ENCODE assay signal across 13 cellular contexts in genomic region chr16:89297870-89298545, GRCh38.
DNase-seq lines count a peak whose midpoint lies in the region; ATAC-seq and TF ChIP-seq lines count a peak whose summit lies in the region.
"Had no signal": no experiment of that assay in that cellular context is flagged by ENCODE, and none has a peak within 500 bp of the region (broad histone marks: within the 10 kb centered on the region; RNA-seq: fewer than 3 reads in every experiment).

No MANE protein-coding gene starts in this region.

- H3K9me3 Mint-ChIP-seq in Calu3 (ENCODE audit: low read depth, unreplicated experiment) (no peaks in the 10 kb centered on the region), HFFc6 (peaks cover 4% of the 10 kb centered on the region; the same call in 1 of the 2 replicates), neural crest cell (no peaks in the 10 kb centered on the region)
- no peaks in the 10 kb centered on the region for H3K9me3 Mint-ChIP-seq in central memory CD8-positive, alpha-beta T cell
- H3K9me3 Mint-ChIP-seq: naive B cell had no signal

- TF ChIP-seq CTCF in Calu3 (IDR thresholded peaks at IDR 0.05; ENCODE audit: unreplicated experiment) (no peak), HFFc6 (IDR thresholded peaks at IDR 0.05) (no peak), neural crest cell (conservative IDR thresholded peaks at IDR 0.05) (no peak), spleen (IDR thresholded peaks at IDR 0.05 in 8 of 11, conservative IDR thresholded peaks at IDR 0.05 in 3 of 11) (no peak)

- CTCF ChIA-PET in Calu3 (lab: Charles Lee), result no interaction called here

- H3K27me3 Mint-ChIP-seq in Calu3 (ENCODE audit: unreplicated experiment), result no peaks in the 10 kb centered on the region
- peaks cover 7% of the 10 kb centered on the region for H3K27me3 Mint-ChIP-seq in HFFc6 (ENCODE audit: insufficient read depth)
- no peaks in the 10 kb centered on the region for H3K27me3 Mint-ChIP-seq in central memory CD8-positive, alpha-beta T cell
- H3K27me3 Mint-ChIP-seq in neural crest cell (ENCODE audit: low read depth), result no peaks in the 10 kb centered on the region
- H3K27me3 Mint-ChIP-seq: naive B cell had no signal

- no peak for TF ChIP-seq POLR2A in spleen (IDR thresholded peaks at IDR 0.05)

- 55 to 70% (median 61%) methylated on average over 19 of the region's 19 CpGs for WGBS in spleen, 5 donors

- H3K4me1 Mint-ChIP-seq in Calu3 (ENCODE audit: low read depth, unreplicated experiment), result peaks cover 30% of the 10 kb centered on the region
- peaks cover 40% of the 10 kb centered on the region for H3K4me1 Mint-ChIP-seq in HFFc6 (ENCODE audit: low read depth)
- peaks cover 41% of the 10 kb centered on the region for H3K4me1 Mint-ChIP-seq in central memory CD8-positive, alpha-beta T cell
- H3K4me1 Mint-ChIP-seq in neural crest cell, result peaks cover 46% of the 10 kb centered on the region

- H3K27me3 ChIP-seq in spleen (replicated peaks in 1 of 7), result no peaks in the 10 kb centered on the region
- H3K27me3 ChIP-seq: thyroid gland had no signal

- peaks cover 0 to 64% (median 14%) of the 10 kb centered on the region in 6 donors for H3K36me3 ChIP-seq in spleen

- H3K27ac ChIP-seq in spleen, result peak overlapping the region in 4 of 8 donors; percentile 26 to 62 (median 44)
- H3K27ac ChIP-seq: SK-N-MC, thyroid gland had no signal

- peaks cover 77% of the 10 kb centered on the region for H3K36me3 Mint-ChIP-seq in Calu3 (ENCODE audit: insufficient read depth, unreplicated experiment)
- peaks cover 27% of the 10 kb centered on the region for H3K36me3 Mint-ChIP-seq in HFFc6 (ENCODE audit: low read depth)
- H3K36me3 Mint-ChIP-seq in central memory CD8-positive, alpha-beta T cell (ENCODE audit: insufficient read depth), result peaks cover 18% of the 10 kb centered on the region
- peaks cover 8% of the 10 kb centered on the region for H3K36me3 Mint-ChIP-seq in neural crest cell (ENCODE audit: low read depth)

- DNase-seq in Calu3 (no peak), HFFc6 (no peak), neural crest cell (ENCODE audit: low read depth, low spot score) (no peak), spleen (no peak), NCI-H345 (lab: John Stamatoyannopoulos, UW) (no peak)
- DNase-seq in central memory CD8-positive, alpha-beta T cell (ENCODE audit: low spot score in 2 of 2), result no peak
- no peak for DNase-seq in activated CD4-positive, CD25-positive, alpha-beta regulatory T cell treated with anti-CD3 and anti-CD28 coated beads, Interleukin-2, amount 50 U/mL, for 72 hours
- DNase-seq: naive B cell, NCI-H2081, thyroid gland had no signal

- no TSS peak for BruUV-seq in Calu3 (replicated peaks; lab: Mats Ljungman, UMichigan)

- H3K4me1 ChIP-seq in spleen, result peaks cover 0 to 86% (median 44%) of the 10 kb centered on the region in 6 donors

- H3K9me3 ChIP-seq in spleen, result no peaks in the 10 kb centered on the region
- H3K9me3 ChIP-seq: thyroid gland had no signal

- intact Hi-C loops in Calu3 (cut with micrococcal nuclease; ENCODE audit: unreplicated experiment) (no loop called here), spleen (cut with DNase I; ENCODE audit: low total_unique reads) (no loop called here)

- H3K4me3 ChIP-seq in spleen, result no peak overlapping the region
- H3K4me3 ChIP-seq: SK-N-MC, thyroid gland had no signal

- peak overlapping the region; percentile 24 for H3K27ac Mint-ChIP-seq in Calu3 (ENCODE audit: unreplicated experiment)
- peak overlapping the region; percentile 54 for H3K27ac Mint-ChIP-seq in HFFc6
- H3K27ac Mint-ChIP-seq in central memory CD8-positive, alpha-beta T cell (ENCODE audit: low read depth), result peak overlapping the region; percentile 82
- H3K27ac Mint-ChIP-seq in neural crest cell (ENCODE audit: unreplicated experiment), result no peak overlapping the region

- ATAC-seq in central memory CD8-positive, alpha-beta T cell (replicated peaks; ENCODE audit: extremely low read depth, poor library complexity, severe bottlenecking), result no peak
- ATAC-seq in GM21723 (IDR thresholded peaks at IDR 0.05; ENCODE audit: unreplicated experiment), result no peak
- ATAC-seq: activated CD4-positive, CD25-positive, alpha-beta regulatory T cell treated with anti-CD3 and anti-CD28 coated beads, Interleukin-2, amount 50 U/mL, for 24 hours had no signal

- H3K4me3 Mint-ChIP-seq in Calu3 (ENCODE audit: low read depth, unreplicated experiment) (no peak overlapping the region), HFFc6 (no peak overlapping the region), neural crest cell (peak overlapping the region; percentile 54)
- H3K4me3 Mint-ChIP-seq in central memory CD8-positive, alpha-beta T cell, result no peak overlapping the region
